Comparison of ENCODE assay signal across 8 cellular contexts in genomic region chr3:136192195-136192594, GRCh38. TPM values are rescaled to one million over a fixed set of nuclear protein-coding genes. Genes with fewer than 3 reads are reported as not detected.
DNase-seq lines count a peak whose midpoint lies in the region; ATAC-seq and TF ChIP-seq lines count a peak whose summit lies in the region.
"Not testable (repeated sequence)": the region's sequence is repeated elsewhere in the genome, so short reads cannot be mapped to it uniquely, and the experiment has no call there.

No MANE protein-coding gene starts in this region.

- H3K27ac ChIP-seq in ACC112 (ENCODE audit: low read depth, low read length); HCT116 (ENCODE audit: low read depth, low read length); Peyer's patch: not testable (repeated sequence)
- H3K27ac ChIP-seq in heart left ventricle (peak overlapping the region in 6 of 12 donors; percentile 8 to 100 (median 100)), spleen (peak overlapping the region; percentile 0 to 100 (median 62))
- H3K27ac ChIP-seq in naive thymus-derived CD4-positive, alpha-beta T cell (ENCODE audit: low read depth, low read length): peak overlapping the region; percentile 94

- intact Hi-C loops in HCT116 (cut with micrococcal nuclease): not testable (repeated sequence)
- intact Hi-C loops in activated T-helper 1 cell treated with anti-CD3 and anti-CD28 coated beads, Interleukin-12 subunit alpha, Interleukin-12 subunit beta, Interleukin-2, Interleukin-4 antibody, amounts not matched to agents 30 ng/mL and 10 ng/mL and 1 ng/mL, durations not matched to agents 14 hours and 24 hours and 36 hours (cut with micrococcal nuclease): loop anchor here (5.0 to 10.0 kb wide), 2 partner anchors 1287 to 1705 kb away; partner anchors contain the start of genes ANAPC13 and CEP63
- intact Hi-C loops in heart left ventricle (cut with DNase I): loop anchor here in 6 of 10 donors (5.0 to 10.0 kb wide), 6 partner anchors 35 to 563 kb away; partner anchors contain the start of genes PPP2R3A (in 2 of the 6) and STAG1 (in 1 of the 6)
- intact Hi-C loops in naive thymus-derived CD4-positive, alpha-beta T cell (cut with micrococcal nuclease): loop anchor here (2.0 to 10.0 kb wide), 8 partner anchors 13 to 1993 kb away; partner anchors contain the start of genes ARMC8 (in 1 of the 2) and PPP2R3A (in 1 of the 2)
- intact Hi-C loops in spleen (cut with DNase I; ENCODE audit: low total_unique reads): loop anchor here (10.0 kb wide), 2 partner anchors 53 to 563 kb away; partner anchors contain the start of gene STAG1

- not testable (repeated sequence) for TF ChIP-seq RAD21 in HCT116 (IDR thresholded peaks at IDR 0.05; ENCODE audit: low read depth)

- peak overlapping the region; percentile 97 for H3K4me3 Mint-ChIP-seq in activated T-helper 1 cell treated with anti-CD3 and anti-CD28 coated beads, Interleukin-12 subunit alpha, Interleukin-12 subunit beta, Interleukin-2, Interleukin-4 antibody, amounts not matched to agents 30 ng/mL and 10 ng/mL and 1 ng/mL, durations not matched to agents 14 hours and 24 hours and 36 hours
- peak overlapping the region; percentile 91 for H3K4me3 Mint-ChIP-seq in chondrocyte (ENCODE audit: unreplicated experiment)
- peak overlapping the region; percentile 91 to 99 (median 98) for H3K4me3 Mint-ChIP-seq in naive thymus-derived CD4-positive, alpha-beta T cell

- ATAC-seq in HCT116; heart left ventricle; naive thymus-derived CD4-positive, alpha-beta T cell: not testable (repeated sequence)

- not testable (repeated sequence) for BruUV-seq in HCT116 (replicated peaks; lab: Mats Ljungman, UMichigan)

- WGBS in heart left ventricle, 4 donors: 15 to 47% (median 32%) methylated on average over 6 of the region's 6 CpGs
- WGBS in spleen, 5 donors: 20 to 49% (median 43%) methylated on average over 6 of the region's 6 CpGs

- RAD21 ChIA-PET in HCT116 (lab: Charles Lee; ENCODE audit: low non-redundant PET in 1 of 2, low total read pairs in 2 of 2, uncharacterized antibody in 2 of 2, unreplicated experiment in 2 of 2): not testable (repeated sequence)

- H3K36me3 Mint-ChIP-seq in activated T-helper 1 cell treated with anti-CD3 and anti-CD28 coated beads, Interleukin-12 subunit alpha, Interleukin-12 subunit beta, Interleukin-2, Interleukin-4 antibody, amounts not matched to agents 30 ng/mL and 10 ng/mL and 1 ng/mL, durations not matched to agents 14 hours and 24 hours and 36 hours (ENCODE audit: low read depth): peaks cover 32% of the 10 kb centered on the region
- H3K36me3 Mint-ChIP-seq in chondrocyte (ENCODE audit: low read depth): not testable (repeated sequence)
- H3K36me3 Mint-ChIP-seq in naive thymus-derived CD4-positive, alpha-beta T cell: peaks cover 6 to 46% (median 17%) of the 10 kb centered on the region in 5 donors

- not testable (repeated sequence) for H3K9me3 Mint-ChIP-seq in activated T-helper 1 cell treated with anti-CD3 and anti-CD28 coated beads, Interleukin-12 subunit alpha, Interleukin-12 subunit beta, Interleukin-2, Interleukin-4 antibody, amounts not matched to agents 30 ng/mL and 10 ng/mL and 1 ng/mL, durations not matched to agents 14 hours and 24 hours and 36 hours; chondrocyte (ENCODE audit: low read depth)
- H3K9me3 Mint-ChIP-seq in naive thymus-derived CD4-positive, alpha-beta T cell: peaks cover 0 to 17% (median 0%) of the 10 kb centered on the region in 11 donors

- peak overlapping the region; percentile 61 for H3K27ac Mint-ChIP-seq in activated T-helper 1 cell treated with anti-CD3 and anti-CD28 coated beads, Interleukin-12 subunit alpha, Interleukin-12 subunit beta, Interleukin-2, Interleukin-4 antibody, amounts not matched to agents 30 ng/mL and 10 ng/mL and 1 ng/mL, durations not matched to agents 14 hours and 24 hours and 36 hours
- peak overlapping the region; percentile 92 for H3K27ac Mint-ChIP-seq in chondrocyte (ENCODE audit: unreplicated experiment)
- peak overlapping the region; percentile 71 to 100 (median 99) for H3K27ac Mint-ChIP-seq in naive thymus-derived CD4-positive, alpha-beta T cell

- not testable (repeated sequence) for H3K27me3 Mint-ChIP-seq in activated T-helper 1 cell treated with anti-CD3 and anti-CD28 coated beads, Interleukin-12 subunit alpha, Interleukin-12 subunit beta, Interleukin-2, Interleukin-4 antibody, amounts not matched to agents 30 ng/mL and 10 ng/mL and 1 ng/mL, durations not matched to agents 14 hours and 24 hours and 36 hours (ENCODE audit: insufficient read depth); chondrocyte (ENCODE audit: low read depth); naive thymus-derived CD4-positive, alpha-beta T cell

- H3K4me1 Mint-ChIP-seq in activated T-helper 1 cell treated with anti-CD3 and anti-CD28 coated beads, Interleukin-12 subunit alpha, Interleukin-12 subunit beta, Interleukin-2, Interleukin-4 antibody, amounts not matched to agents 30 ng/mL and 10 ng/mL and 1 ng/mL, durations not matched to agents 14 hours and 24 hours and 36 hours (ENCODE audit: low read depth): peaks cover 74% of the 10 kb centered on the region
- peaks cover 69% of the 10 kb centered on the region for H3K4me1 Mint-ChIP-seq in chondrocyte (ENCODE audit: low read depth)
- H3K4me1 Mint-ChIP-seq in naive thymus-derived CD4-positive, alpha-beta T cell: peaks cover 51 to 68% (median 63%) of the 10 kb centered on the region in 7 donors

- POLR2A ChIA-PET in HCT116 (lab: Charles Lee): not testable (repeated sequence)
- POLR2A ChIA-PET in naive thymus-derived CD4-positive, alpha-beta T cell (lab: Charles Lee): interaction anchor here (1.6 to 6.3 kb wide), 2 partner anchors 57 to 561 kb away, joined by 4 to 78 read pairs; partner anchors contain the start of genes PCCB and STAG1

- not testable (repeated sequence) for H3K27me3 ChIP-seq in ACC112 (ENCODE audit: insufficient read depth, low read length); HCT116 (ENCODE audit: insufficient read depth, low read length); Peyer's patch; heart left ventricle; naive thymus-derived CD4-positive, alpha-beta T cell (ENCODE audit: control insufficient read depth in 2 of 2, insufficient read depth in 2 of 2, low read length in 2 of 2); spleen (replicated peaks in 1 of 7)

- TF ChIP-seq POLR2A in HCT116 (IDR thresholded peaks at IDR 0.05; ENCODE audit: borderline replicate concordance, extremely low read depth, insufficient read depth, insufficient read length); Peyer's patch (IDR thresholded peaks at IDR 0.05); heart left ventricle (IDR thresholded peaks at IDR 0.05); spleen (IDR thresholded peaks at IDR 0.05): not testable (repeated sequence)

- not testable (repeated sequence) for H3K4me1 ChIP-seq in ACC112 (ENCODE audit: control insufficient read depth, insufficient read depth, low read length, unreplicated experiment)
- H3K4me1 ChIP-seq in HCT116 (ENCODE audit: control insufficient read depth in 1 of 2, insufficient read depth in 2 of 2, low read length in 2 of 2) (peaks cover 32 to 54% of the 10 kb centered on the region in 2 experiments), Peyer's patch (peaks cover 0 to 54% (median 9%) of the 10 kb centered on the region in 4 donors), heart left ventricle (peaks cover 0 to 66% (median 53%) of the 10 kb centered on the region in 12 donors), spleen (peaks cover 46 to 78% (median 61%) of the 10 kb centered on the region in 6 donors)
- peaks cover 32 to 39% of the 10 kb centered on the region in 2 donors for H3K4me1 ChIP-seq in naive thymus-derived CD4-positive, alpha-beta T cell (ENCODE audit: control insufficient read depth in 2 of 2, insufficient read depth in 2 of 2, low read length in 2 of 2)

- H3K36me3 ChIP-seq in ACC112 (ENCODE audit: insufficient read depth, low read length); HCT116 (ENCODE audit: control insufficient read depth in 1 of 2, insufficient read depth in 2 of 2, low read length in 2 of 2); Peyer's patch; heart left ventricle; spleen: not testable (repeated sequence)
- peaks cover 0 to 14% (median 0%) of the 10 kb centered on the region in 3 experiments for H3K36me3 ChIP-seq in naive thymus-derived CD4-positive, alpha-beta T cell (ENCODE audit: control insufficient read depth in 2 of 3, insufficient read depth in 3 of 3, low read length in 3 of 3)

- H3K4me2 ChIP-seq in HCT116 (ENCODE audit: low read length): peak overlapping the region; percentile 85; the same call in 1 of the 2 replicates

- peak overlapping the region; percentile 92 for H3K4me3 ChIP-seq in ACC112 (ENCODE audit: low read depth, low read length)
- not testable (repeated sequence) for H3K4me3 ChIP-seq in HCT116 (replicated peaks in 1 of 2; ENCODE audit: low read depth in 1 of 2, low read length in 2 of 2)
- H3K4me3 ChIP-seq in Peyer's patch: peak overlapping the region in 3 of 4 donors; percentile 7 to 97 (median 95)
- H3K4me3 ChIP-seq in heart left ventricle: peak overlapping the region in 11 of 12 donors; percentile 10 to 98 (median 85)
- H3K4me3 ChIP-seq in naive thymus-derived CD4-positive, alpha-beta T cell (ENCODE audit: low read length): peak overlapping the region; percentile 83
- peak overlapping the region; percentile 90 to 97 (median 94) for H3K4me3 ChIP-seq in spleen

- peaks cover 85% of the 10 kb centered on the region for H3K79me2 ChIP-seq in ACC112 (ENCODE audit: control insufficient read depth, insufficient read depth, low read length, unreplicated experiment)
- H3K79me2 ChIP-seq in HCT116 (ENCODE audit: insufficient read depth, low read length): peaks cover 84% of the 10 kb centered on the region

- not testable (repeated sequence) for H3K9me3 ChIP-seq in HCT116 (ENCODE audit: control insufficient read depth in 1 of 2, insufficient read depth in 1 of 2, low read depth in 1 of 2, low read length in 2 of 2); Peyer's patch; heart left ventricle; naive thymus-derived CD4-positive, alpha-beta T cell (ENCODE audit: control insufficient read depth in 2 of 3, low read length in 3 of 3); spleen

- H2AFZ ChIP-seq in ACC112 (ENCODE audit: low read length, unreplicated experiment); HCT116 (ENCODE audit: low read depth, low read length, poor library complexity, severe bottlenecking): not testable (repeated sequence)

- not testable (repeated sequence) for DNase-seq in HCT116 (ENCODE audit: low read depth, low spot score); Peyer's patch; activated T-helper 1 cell treated with anti-CD3 and anti-CD28 coated beads, Interleukin-12 subunit alpha, Interleukin-12 subunit beta, Interleukin-2, Interleukin-4 antibody, amounts not matched to agents 30 ng/mL and 10 ng/mL and 1 ng/mL, durations not matched to agents 14 hours and 24 hours and 36 hours (ENCODE audit: low spot score); chondrocyte (ENCODE audit: low spot score); heart left ventricle; naive thymus-derived CD4-positive, alpha-beta T cell; spleen

- not testable (repeated sequence) for H3K9me2 ChIP-seq in HCT116 (ENCODE audit: insufficient read depth)

- not testable (repeated sequence) for H3K9ac ChIP-seq in HCT116 (ENCODE audit: low read length)

- CTCF ChIA-PET in HCT116 (lab: Charles Lee); naive thymus-derived CD4-positive, alpha-beta T cell (lab: Charles Lee): not testable (repeated sequence)

- TF ChIP-seq CTCF in HCT116 (IDR thresholded peaks at IDR 0.05 in 2 of 3, conservative IDR thresholded peaks at IDR 0.05 in 1 of 3; ENCODE audit: borderline replicate concordance in 1 of 3, insufficient read depth in 1 of 3, low read depth in 2 of 3, low read length in 2 of 3); Peyer's patch (IDR thresholded peaks at IDR 0.05); chondrocyte (IDR thresholded peaks at IDR 0.05); heart left ventricle (IDR thresholded peaks at IDR 0.05); spleen (IDR thresholded peaks at IDR 0.05 in 8 of 11, conservative IDR thresholded peaks at IDR 0.05 in 3 of 11): not testable (repeated sequence)

- peaks cover 32% of the 10 kb centered on the region; the same call in 1 of the 2 replicates for H4K20me1 ChIP-seq in HCT116 (ENCODE audit: insufficient read depth)

RNA-seq across cellular contexts. Expression of gene MSL2, which starts 3.9 kb away (rescaled TPM):
- total RNA-seq in HCT116 (2021; ENCODE audit: unreplicated experiment) (34.8 TPM), Peyer's patch (10 to 100 TPM; 23.6 to 42.9 (median 28.3) TPM), chondrocyte (18.6 to 21.9 TPM (median 21.1 TPM) in 3 replicates), heart left ventricle (10 to 100 TPM; 18.4 to 29.0 (median 19.5) TPM), spleen (10 to 100 TPM; 46.9 to 89.3 (median 59.6) TPM)
- polyA plus RNA-seq in HCT116 (2012): 12.6 and 16.9 TPM in 2 replicates
- 36.6 and 40.2 TPM in 2 replicates for total RNA-seq in activated T-helper 1 cell treated with anti-CD3 and anti-CD28 coated beads, Interleukin-12 subunit alpha, Interleukin-12 subunit beta, Interleukin-2, Interleukin-4 antibody, amounts not matched to agents 30 ng/mL and 10 ng/mL and 1 ng/mL, durations not matched to agents 14 hours and 24 hours and 36 hours
- polyA plus RNA-seq in heart left ventricle (1 to 10 TPM; 3.8 to 7.5 TPM), spleen (10 to 100 TPM; 12.0 to 14.9 (median 13.3) TPM)
- total RNA-seq in naive thymus-derived CD4-positive, alpha-beta T cell: 100 to 1,000 TPM in 3 of 5 experiments, 10 to 100 TPM in 2; 57.8 to 110 (median 107) TPM
- 10 to 100 TPM; 40.9 to 42.8 TPM for polyA plus RNA-seq in naive thymus-derived CD4-positive, alpha-beta T cell

RNA-seq across cellular contexts. Expression of gene PCCB, which starts 57.9 kb away (rescaled TPM):
- total RNA-seq in HCT116 (2021; ENCODE audit: unreplicated experiment): 48.9 TPM
- 61.1 and 61.9 TPM in 2 replicates for polyA plus RNA-seq in HCT116 (2012)
- 10 to 100 TPM; 15.7 to 45.9 (median 30.3) TPM for total RNA-seq in Peyer's patch
- total RNA-seq in activated T-helper 1 cell treated with anti-CD3 and anti-CD28 coated beads, Interleukin-12 subunit alpha, Interleukin-12 subunit beta, Interleukin-2, Interleukin-4 antibody, amounts not matched to agents 30 ng/mL and 10 ng/mL and 1 ng/mL, durations not matched to agents 14 hours and 24 hours and 36 hours: 41.4 and 41.7 TPM in 2 replicates
- 31.1 to 35.1 TPM (median 32.8 TPM) in 3 replicates for total RNA-seq in chondrocyte
- total RNA-seq in heart left ventricle: 100 to 1,000 TPM in 5 of 9 donors, 10 to 100 TPM in 4; 58.5 to 154 (median 103) TPM
- polyA plus RNA-seq in heart left ventricle: 10 to 100 TPM; 33.9 to 45.1 TPM
- total RNA-seq in naive thymus-derived CD4-positive, alpha-beta T cell: 10 to 100 TPM; 13.6 to 22.6 (median 16.6) TPM
- 10 to 100 TPM; 27.2 to 30.9 TPM for polyA plus RNA-seq in naive thymus-derived CD4-positive, alpha-beta T cell
- 10 to 100 TPM; 17.3 to 24.7 (median 21.0) TPM for total RNA-seq in spleen
- polyA plus RNA-seq in spleen: 10 to 100 TPM; 11.9 to 18.3 (median 15.7) TPM
